Comparison of ENCODE assay signal across 9 cellular contexts in genomic region chr14:90677484-90678045, GRCh38.
DNase-seq lines count a peak whose midpoint lies in the region; ATAC-seq lines count a peak whose summit lies in the region.
"Had no signal": no experiment of that assay in that cellular context is flagged by ENCODE, and none has a peak within 500 bp of the region (broad histone marks: within the 10 kb centered on the region; RNA-seq: fewer than 3 reads in every experiment).

No MANE protein-coding gene starts in this region.

- H3K9me3 Mint-ChIP-seq in T-helper 2 cell treated with Interferon-gamma antibody and Interleukin-4, amounts not matched to agents 5 μg/mL and 100 μg/mL, for 36 hours: no peaks in the 10 kb centered on the region

- DNase-seq in activated CD4-positive, CD25-positive, alpha-beta regulatory T cell treated with anti-CD3 and anti-CD28 coated beads, Interleukin-2, amount 50 U/mL, for 72 hours: no peak
- DNase-seq in T-helper 2 cell treated with Interferon-gamma antibody and Interleukin-4, amounts not matched to agents 5 μg/mL and 100 μg/mL, for 36 hours (ENCODE audit: low spot score): peak; percentile 24
- DNase-seq in smooth muscle cell of the brain vasculature (ENCODE audit: low read depth, low spot score): peak; percentile 9
- DNase-seq in left cardiac atrium: no peak
- DNase-seq: kidney had no signal

- intact Hi-C loops in left cardiac atrium (cut with DNase I): no loop called here

- peak overlapping the region; percentile 33 for H3K4me3 Mint-ChIP-seq in T-helper 2 cell treated with Interferon-gamma antibody and Interleukin-4, amounts not matched to agents 5 μg/mL and 100 μg/mL, for 36 hours

- ATAC-seq in activated CD4-positive, CD25-positive, alpha-beta regulatory T cell treated with anti-CD3 and anti-CD28 coated beads, Interleukin-2, amount 50 U/mL, for 24 hours: peak; percentile 84 to 90
- peak; percentile 30 for ATAC-seq in esophagus mucosa
- no peak for ATAC-seq in GM18511 (IDR thresholded peaks at IDR 0.05; ENCODE audit: unreplicated experiment)
- no peak for ATAC-seq in left cardiac atrium
- ATAC-seq in GM18870 (IDR thresholded peaks at IDR 0.05; ENCODE audit: unreplicated experiment): no peak

- H3K27ac Mint-ChIP-seq in T-helper 2 cell treated with Interferon-gamma antibody and Interleukin-4, amounts not matched to agents 5 μg/mL and 100 μg/mL, for 36 hours: peak overlapping the region; percentile 60

- H3K27me3 Mint-ChIP-seq in T-helper 2 cell treated with Interferon-gamma antibody and Interleukin-4, amounts not matched to agents 5 μg/mL and 100 μg/mL, for 36 hours (ENCODE audit: low read depth): no peaks in the 10 kb centered on the region

- peaks cover 21% of the 10 kb centered on the region for H3K4me1 Mint-ChIP-seq in T-helper 2 cell treated with Interferon-gamma antibody and Interleukin-4, amounts not matched to agents 5 μg/mL and 100 μg/mL, for 36 hours (ENCODE audit: low read depth)

- H3K36me3 Mint-ChIP-seq in T-helper 2 cell treated with Interferon-gamma antibody and Interleukin-4, amounts not matched to agents 5 μg/mL and 100 μg/mL, for 36 hours (ENCODE audit: low read depth): no peaks in the 10 kb centered on the region

Comparison
In these comparisons a context has a peak if more than half of its experiments do, and no peak if none do; other contexts are left out.
1. ATAC-seq: peak in activated CD4-positive, CD25-positive, alpha-beta regulatory T cell treated with anti-CD3 and anti-CD28 coated beads, Interleukin-2, amount 50 U/mL, for 24 hours (2 of 2) and esophagus mucosa (single experiment); none in GM18511 (single experiment), left cardiac atrium (0 of 2) and GM18870 (single experiment).
2. DNase-seq: peak in T-helper 2 cell treated with Interferon-gamma antibody and Interleukin-4, amounts not matched to agents 5 μg/mL and 100 μg/mL, for 36 hours (single experiment) and smooth muscle cell of the brain vasculature (single experiment); none in activated CD4-positive, CD25-positive, alpha-beta regulatory T cell treated with anti-CD3 and anti-CD28 coated beads, Interleukin-2, amount 50 U/mL, for 72 hours (single experiment) and left cardiac atrium (single experiment).